In the genomic region with DNA sequence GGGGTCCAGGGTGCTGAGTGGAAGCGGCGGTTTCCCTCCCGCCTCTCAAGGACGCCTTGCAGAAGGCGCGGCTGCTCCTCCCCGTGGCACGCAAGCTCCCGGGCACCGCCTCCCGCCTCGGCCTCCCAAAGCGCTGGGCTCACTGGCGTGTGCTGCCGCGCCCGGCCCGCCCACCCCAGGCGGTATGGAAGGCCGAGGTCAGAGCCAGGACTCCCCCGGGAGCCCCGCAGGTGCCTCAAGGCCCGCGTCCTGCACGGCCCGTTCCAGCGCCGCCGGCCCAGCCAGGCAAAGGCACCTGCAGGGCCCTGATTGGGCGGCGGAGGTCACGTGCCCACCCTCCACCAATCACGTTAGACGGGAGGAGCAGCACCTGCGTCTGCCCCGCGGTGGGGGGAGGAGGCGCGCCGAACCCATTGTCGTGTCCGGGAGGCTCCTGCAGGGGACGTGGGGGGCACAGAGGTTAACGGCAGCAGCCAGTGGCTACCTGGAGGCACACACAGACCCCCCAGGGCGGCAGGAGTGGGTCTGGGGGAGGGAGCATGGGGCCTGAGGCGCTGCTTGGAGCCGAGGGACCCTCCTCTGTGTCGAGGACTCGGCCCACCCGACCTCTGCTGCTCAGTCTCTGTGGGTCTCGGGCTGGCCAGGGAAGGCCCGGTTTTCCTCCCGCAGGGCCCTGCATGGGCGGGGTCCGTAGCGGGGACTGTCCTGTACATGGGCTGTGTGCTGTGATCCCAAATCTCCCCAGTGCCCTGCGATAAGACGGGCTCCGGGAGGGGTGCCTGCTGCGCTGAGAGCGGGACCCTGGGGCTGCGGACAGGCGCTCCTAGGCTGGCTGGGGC, we compare ENCODE assay signal across 7 cellular contexts. TPM values are rescaled to one million over a fixed set of nuclear protein-coding genes. Genes with fewer than 3 reads are reported as not detected.
DNase-seq lines count a peak whose midpoint lies in the region; ATAC-seq, FAIRE-seq and TF ChIP-seq lines count a peak whose summit lies in the region.

No MANE protein-coding gene starts in this region.

- FAIRE-seq in GM12878 (lab: Jason Lieb, UNC): peak; percentile 97

- CTCF ChIA-PET in GM12878 (lab: Yijun Ruan, JAX): interaction anchor here (1.0 to 3.5 kb wide), 3 partner anchors 80 to 109 kb away, joined by 3 to 163 read pairs (median 65); a partner anchor contains a TSS

- peak overlapping the region; percentile 98 for H3K4me2 ChIP-seq in GM12878 (ENCODE audit: control insufficient read depth, insufficient read depth)

- H2AFZ ChIP-seq in GM12878 (ENCODE audit: control insufficient read depth, low read depth, low read length): peak overlapping the region; percentile 97

- intact Hi-C loops in GM12878 (cut with micrococcal nuclease; ENCODE audit: unreplicated experiment) (loop anchor here (10.0 kb wide), 1 partner anchor 155 kb away; a partner anchor contains a TSS), sciatic nerve (cut with DNase I) (loop anchor here (5.0 kb wide), 1 partner anchor 87 kb away; no protein-coding TSS in a partner anchor)

- no peak for TF ChIP-seq RAD21 in GM12878 (IDR thresholded peaks at IDR 0.05; ENCODE audit: insufficient read depth, low read depth, low read length)

- SMC1A ChIA-PET in GM12878 (lab: Charles Lee; ENCODE audit: uncharacterized antibody, unreplicated experiment): interaction anchor here (1.0 to 1.5 kb wide), 3 partner anchors 79 to 85 kb away, joined by 4 to 8 read pairs (median 7); no protein-coding TSS in a partner anchor

- H3K27me3 ChIP-seq in GM12878 (replicated peaks in 1 of 2; ENCODE audit: control insufficient read depth in 2 of 2, insufficient read depth in 2 of 2, low read length in 1 of 2): no peaks in the 10 kb centered on the region

- TSS peak; percentile 80 for BruUV-seq in GM12878 (replicated peaks; lab: Mats Ljungman, UMichigan)

- no peak for TF ChIP-seq EP300 in GM12878 (IDR thresholded peaks at IDR 0.05; ENCODE audit: borderline replicate concordance in 1 of 2, control insufficient read depth in 1 of 2, low read depth in 2 of 2, low read length in 2 of 2)

- in situ Hi-C loops in GM12878 (cut with MboI): loop anchor here (5.0 kb wide), 1 partner anchor 87 kb away; no protein-coding TSS in a partner anchor

- H3K4me1 ChIP-seq in GM12878 (ENCODE audit: control insufficient read depth, insufficient read depth, low read length): peaks cover 7% of the 10 kb centered on the region

- DNase-seq in NCI-H1930 (lab: John Stamatoyannopoulos, UW) (peak; percentile 94 to 95), T1000 (lab: John Stamatoyannopoulos, UW) (peak; percentile 86), GM12878 (ENCODE audit: low read depth, low spot score) (peak; percentile 73), iPS DF 19.7 (ENCODE audit: low read depth, low spot score) (peak; percentile 75), sciatic nerve (ENCODE audit: low spot score) (peak; percentile 97)

- TF ChIP-seq POLR2A in GM12878 (IDR thresholded peaks at IDR 0.05; ENCODE audit: low read depth, low read length): no peak

- H3K9ac ChIP-seq in GM12878 (ENCODE audit: control insufficient read depth, insufficient read depth, low read length): peak overlapping the region; percentile 78

- WGBS in GM12878 (ENCODE audit: insufficient coverage, insufficient replicate concordance, low lambda C conversion rate, missing lambda C conversion rate): 9% methylated on average over 53 of the region's 63 CpGs

- no peaks in the 10 kb centered on the region for H3K9me3 ChIP-seq in GM12878 (replicated peaks; ENCODE audit: control insufficient read depth, insufficient read depth, low read length)

- peak in 2 of 3 experiments; percentile 22 to 37; a peak in 2 of 6 replicates for TF ChIP-seq CTCF in GM12878 (IDR thresholded peaks at IDR 0.05 in 2 of 3, conservative IDR thresholded peaks at IDR 0.05 in 1 of 3; ENCODE audit: control insufficient read depth in 2 of 3, extremely low read depth in 1 of 3, insufficient read depth in 1 of 3, low read depth in 3 of 3, low read length in 3 of 3)

- H4K20me1 ChIP-seq in GM12878 (ENCODE audit: control insufficient read depth, insufficient read depth): no peaks in the 10 kb centered on the region

- POLR2A ChIA-PET in GM12878 (lab: Charles Lee): interaction anchor here (1.0 to 3.0 kb wide), 3 partner anchors 43 to 273 kb away, joined by 3 to 19 read pairs (median 3); a partner anchor contains a TSS

- no peaks in the 10 kb centered on the region for H3K79me2 ChIP-seq in GM12878 (ENCODE audit: control insufficient read depth, insufficient read depth, low read length)

- peak overlapping the region; percentile 77 for H3K4me3 ChIP-seq in GM12878

- no peaks in the 10 kb centered on the region for H3K36me3 ChIP-seq in GM12878 (ENCODE audit: control insufficient read depth in 2 of 2, insufficient read depth in 2 of 2, low read length in 1 of 2)

- peak overlapping the region; percentile 53 for H3K27ac ChIP-seq in GM12878 (ENCODE audit: control insufficient read depth, insufficient read depth)

- peak; percentile 90 for ATAC-seq in GM18502 (IDR thresholded peaks at IDR 0.05; ENCODE audit: poor library complexity, unreplicated experiment)
- ATAC-seq in HG02943 (IDR thresholded peaks at IDR 0.05; ENCODE audit: low read depth, unreplicated experiment): peak; percentile 57
- ATAC-seq in GM12878: peak; percentile 98
- ATAC-seq in sciatic nerve: peak; percentile 85

- RAD21 ChIA-PET in GM12878 (lab: Charles Lee; ENCODE audit: unreplicated experiment): interaction anchor here (0.8 to 1.0 kb wide), 2 partner anchors 50 to 85 kb away, joined by 3 to 9 read pairs; no protein-coding TSS in a partner anchor

RNA-seq across cellular contexts. Expression of a gene that starts 2.0 kb away (rescaled TPM):
- 1.1 and 2.4 TPM in 2 replicates for total RNA-seq in GM12878 (2013; cell fraction: nucleolus; rRNA removed)
- total RNA-seq in GM12878 (2014; rRNA removed): 0.40 TPM in 1 of 2 replicates, not detected in the other
- not detected in 2 replicates for total RNA-seq in GM12878 (2014; rRNA removed; fragmentation: Illumina TruSeq; extraction: Trizol)
- 0.64 TPM in 1 of 2 replicates, not detected in the other for total RNA-seq in GM12878 (2021)
- not detected for polyA plus RNA-seq in GM12878 (2011; ENCODE audit: low read depth)
- polyA plus RNA-seq in GM12878 (2011; rRNA removed): 0.20 and 0.48 TPM in 2 replicates
- polyA plus RNA-seq in GM12878 (2011; cell fraction: cytosol; rRNA removed): 0.07 and 0.42 TPM in 2 replicates
- 11.8 and 13.0 TPM in 2 replicates for polyA plus RNA-seq in GM12878 (2011; cell fraction: nucleus; rRNA removed)
- polyA plus RNA-seq in GM12878 (2012): 0.72 and 0.74 TPM in 2 replicates
- 0.25 TPM in 1 of 2 replicates, not detected in the other for polyA plus RNA-seq in GM12878 (2014; fragmentation: Illumina TruSeq; extraction: Trizol)
- not detected for polyA plus RNA-seq in GM12878 (2014; fragmentation: Nextera tagmentation; extraction: Ambion mirVana)
- polyA plus RNA-seq in GM12878 (2014; rRNA removed): 0.06 and 0.41 TPM in 2 replicates
- under 1 TPM; 0.33 to 0.44 TPM for polyA plus RNA-seq in GM12878 (2016; fragmentation: Nextera tagmentation; extraction: Ambion mirVana)
- polyA minus RNA-seq in GM12878 (2011; rRNA and poly(A)+ RNA removed): 0.22 and 0.26 TPM in 2 replicates
- polyA minus RNA-seq in GM12878 (2011; cell fraction: cytosol; rRNA and poly(A)+ RNA removed): not detected in 2 replicates
- 1.2 and 2.8 TPM in 2 replicates for polyA minus RNA-seq in GM12878 (2011; cell fraction: nucleus; rRNA and poly(A)+ RNA removed)
- 8.6 TPM for total RNA-seq in sciatic nerve

RNA-seq across cellular contexts. Expression of a gene that starts 5.0 kb away (rescaled TPM):
- not detected in 2 replicates for total RNA-seq in GM12878 (2013; cell fraction: nucleolus; rRNA removed)
- not detected in 2 replicates for total RNA-seq in GM12878 (2014; rRNA removed)
- not detected in 2 replicates for total RNA-seq in GM12878 (2014; rRNA removed; fragmentation: Illumina TruSeq; extraction: Trizol)
- total RNA-seq in GM12878 (2021): 0.64 and 0.69 TPM in 2 replicates
- not detected for polyA plus RNA-seq in GM12878 (2011; ENCODE audit: low read depth)
- not detected in 2 replicates for polyA plus RNA-seq in GM12878 (2011; rRNA removed)
- polyA plus RNA-seq in GM12878 (2011; cell fraction: cytosol; rRNA removed): 0.23 TPM in 1 of 2 replicates, not detected in the other
- polyA plus RNA-seq in GM12878 (2011; cell fraction: nucleus; rRNA removed): 1.4 and 2.9 TPM in 2 replicates
- 1.4 TPM in 1 of 2 replicates, not detected in the other for polyA plus RNA-seq in GM12878 (2012)
- polyA plus RNA-seq in GM12878 (2014; fragmentation: Illumina TruSeq; extraction: Trizol): not detected in 2 replicates
- polyA plus RNA-seq in GM12878 (2014; fragmentation: Nextera tagmentation; extraction: Ambion mirVana): not detected
- 0.26 and 1.5 TPM in 2 replicates for polyA plus RNA-seq in GM12878 (2014; rRNA removed)
- under 1 TPM in 1 of 2 experiments, not detected in 1; 0.50 TPM for polyA plus RNA-seq in GM12878 (2016; fragmentation: Nextera tagmentation; extraction: Ambion mirVana)
- not detected in 2 replicates for polyA minus RNA-seq in GM12878 (2011; rRNA and poly(A)+ RNA removed)
- polyA minus RNA-seq in GM12878 (2011; cell fraction: cytosol; rRNA and poly(A)+ RNA removed): not detected in 2 replicates
- 1.1 TPM in 1 of 2 replicates, not detected in the other for polyA minus RNA-seq in GM12878 (2011; cell fraction: nucleus; rRNA and poly(A)+ RNA removed)
- not detected for total RNA-seq in sciatic nerve

RNA-seq across cellular contexts. Expression of a gene that starts 5.5 kb away (rescaled TPM):
- 60.6 and 82.0 TPM in 2 replicates for total RNA-seq in GM12878 (2013; cell fraction: nucleolus; rRNA removed)
- total RNA-seq in GM12878 (2014; rRNA removed) (84.3 and 97.3 TPM in 2 replicates), GM12878 (2014; rRNA removed; fragmentation: Illumina TruSeq; extraction: Trizol) (11.7 and 15.5 TPM in 2 replicates), GM12878 (2021) (70.4 and 73.0 TPM in 2 replicates), sciatic nerve (59.9 TPM)
- 15.5 TPM for polyA plus RNA-seq in GM12878 (2011; ENCODE audit: low read depth)
- polyA plus RNA-seq in GM12878 (2011; rRNA removed) (10.6 and 29.8 TPM in 2 replicates), GM12878 (2014; fragmentation: Illumina TruSeq; extraction: Trizol) (0.68 and 5.0 TPM in 2 replicates), GM12878 (2014; fragmentation: Nextera tagmentation; extraction: Ambion mirVana) (1 to 10 TPM in 1 of 2 experiments, under 1 TPM in 1; 0.21 to 1.4 TPM), GM12878 (2014; rRNA removed) (67.3 and 79.6 TPM in 2 replicates), GM12878 (2016; fragmentation: Nextera tagmentation; extraction: Ambion mirVana) (10 to 100 TPM; 59.2 to 63.4 TPM)
- polyA plus RNA-seq in GM12878 (2011; cell fraction: cytosol; rRNA removed): 60.0 and 119 TPM in 2 replicates
- 295 and 360 TPM in 2 replicates for polyA plus RNA-seq in GM12878 (2011; cell fraction: nucleus; rRNA removed)
- polyA plus RNA-seq in GM12878 (2012): 45.0 and 50.4 TPM in 2 replicates
- polyA minus RNA-seq in GM12878 (2011; rRNA and poly(A)+ RNA removed): 42.2 and 81.4 TPM in 2 replicates
- polyA minus RNA-seq in GM12878 (2011; cell fraction: cytosol; rRNA and poly(A)+ RNA removed): 67.9 and 75.6 TPM in 2 replicates
- 52.3 and 85.2 TPM in 2 replicates for polyA minus RNA-seq in GM12878 (2011; cell fraction: nucleus; rRNA and poly(A)+ RNA removed)

RNA-seq across cellular contexts. Expression of a gene that starts 27.3 kb away (rescaled TPM):
- not detected in 2 replicates for total RNA-seq in GM12878 (2013; cell fraction: nucleolus; rRNA removed)
- total RNA-seq in GM12878 (2014; rRNA removed) (not detected in 2 replicates), GM12878 (2014; rRNA removed; fragmentation: Illumina TruSeq; extraction: Trizol) (not detected in 2 replicates), GM12878 (2021) (not detected in 2 replicates), sciatic nerve (1,668 TPM)
- polyA plus RNA-seq in GM12878 (2011; ENCODE audit: low read depth): not detected
- polyA plus RNA-seq in GM12878 (2011; rRNA removed) (not detected in 2 replicates), GM12878 (2014; fragmentation: Illumina TruSeq; extraction: Trizol) (not detected in 2 replicates), GM12878 (2014; fragmentation: Nextera tagmentation; extraction: Ambion mirVana) (not detected), GM12878 (2014; rRNA removed) (not detected in 2 replicates), GM12878 (2016; fragmentation: Nextera tagmentation; extraction: Ambion mirVana) (not detected)
- not detected in 2 replicates for polyA plus RNA-seq in GM12878 (2011; cell fraction: cytosol; rRNA removed)
- not detected in 2 replicates for polyA plus RNA-seq in GM12878 (2011; cell fraction: nucleus; rRNA removed)
- polyA plus RNA-seq in GM12878 (2012): not detected in 2 replicates
- polyA minus RNA-seq in GM12878 (2011; rRNA and poly(A)+ RNA removed): not detected in 2 replicates
- not detected in 2 replicates for polyA minus RNA-seq in GM12878 (2011; cell fraction: cytosol; rRNA and poly(A)+ RNA removed)
- polyA minus RNA-seq in GM12878 (2011; cell fraction: nucleus; rRNA and poly(A)+ RNA removed): not detected in 2 replicates

RNA-seq across cellular contexts. Expression of a gene that starts 32.8 kb away (rescaled TPM):
- total RNA-seq in GM12878 (2013; cell fraction: nucleolus; rRNA removed): not detected in 2 replicates
- total RNA-seq in GM12878 (2014; rRNA removed): not detected in 2 replicates
- not detected in 2 replicates for total RNA-seq in GM12878 (2014; rRNA removed; fragmentation: Illumina TruSeq; extraction: Trizol)
- not detected in 2 replicates for total RNA-seq in GM12878 (2021)
- not detected for polyA plus RNA-seq in GM12878 (2011; ENCODE audit: low read depth)
- not detected in 2 replicates for polyA plus RNA-seq in GM12878 (2011; rRNA removed)
- polyA plus RNA-seq in GM12878 (2011; cell fraction: cytosol; rRNA removed): not detected in 2 replicates
- not detected in 2 replicates for polyA plus RNA-seq in GM12878 (2011; cell fraction: nucleus; rRNA removed)
- not detected in 2 replicates for polyA plus RNA-seq in GM12878 (2012)
- polyA plus RNA-seq in GM12878 (2014; fragmentation: Illumina TruSeq; extraction: Trizol): not detected in 2 replicates
- not detected for polyA plus RNA-seq in GM12878 (2014; fragmentation: Nextera tagmentation; extraction: Ambion mirVana)
- not detected in 2 replicates for polyA plus RNA-seq in GM12878 (2014; rRNA removed)
- not detected for polyA plus RNA-seq in GM12878 (2016; fragmentation: Nextera tagmentation; extraction: Ambion mirVana)
- polyA minus RNA-seq in GM12878 (2011; rRNA and poly(A)+ RNA removed): not detected in 2 replicates
- not detected in 2 replicates for polyA minus RNA-seq in GM12878 (2011; cell fraction: cytosol; rRNA and poly(A)+ RNA removed)
- not detected in 2 replicates for polyA minus RNA-seq in GM12878 (2011; cell fraction: nucleus; rRNA and poly(A)+ RNA removed)
- total RNA-seq in sciatic nerve: 4.1 TPM

Comparison
In these comparisons a context has a peak if more than half of its experiments do, and no peak if none do; other contexts are left out.
1. Peak in every context shown above with its lines: DNase-seq, ATAC-seq, H3K4me3 ChIP-seq and H3K27ac ChIP-seq.